ENCODE assay signal across 2 cellular contexts in genomic region chr11:62667460-62667859, GRCh38.
TF ChIP-seq lines count a peak whose summit lies in the region.

No MANE protein-coding gene starts in this region.

TF ChIP-seq in GM23338, 12 proteins besides CTCF, POLR2A, EP300 and RAD21 (continued from another document):
- TF ChIP-seq STAT1 (IDR thresholded peaks at IDR 0.05; ENCODE audit: unreplicated experiment) (no peak), NANOG (IDR thresholded peaks at IDR 0.05; ENCODE audit: borderline replicate concordance) (no peak), EZH2 (IDR thresholded peaks at IDR 0.05; ENCODE audit: low read depth, unreplicated experiment) (no peak), POLR2AphosphoS5 (IDR thresholded peaks at IDR 0.05; ENCODE audit: low read depth) (no peak; the same call in 1 of the 2 replicates)

TF ChIP-seq in WTC11, 78 proteins besides CTCF, POLR2A, EP300 and RAD21 (continued from another document):
- TF ChIP-seq, protein P1, sequence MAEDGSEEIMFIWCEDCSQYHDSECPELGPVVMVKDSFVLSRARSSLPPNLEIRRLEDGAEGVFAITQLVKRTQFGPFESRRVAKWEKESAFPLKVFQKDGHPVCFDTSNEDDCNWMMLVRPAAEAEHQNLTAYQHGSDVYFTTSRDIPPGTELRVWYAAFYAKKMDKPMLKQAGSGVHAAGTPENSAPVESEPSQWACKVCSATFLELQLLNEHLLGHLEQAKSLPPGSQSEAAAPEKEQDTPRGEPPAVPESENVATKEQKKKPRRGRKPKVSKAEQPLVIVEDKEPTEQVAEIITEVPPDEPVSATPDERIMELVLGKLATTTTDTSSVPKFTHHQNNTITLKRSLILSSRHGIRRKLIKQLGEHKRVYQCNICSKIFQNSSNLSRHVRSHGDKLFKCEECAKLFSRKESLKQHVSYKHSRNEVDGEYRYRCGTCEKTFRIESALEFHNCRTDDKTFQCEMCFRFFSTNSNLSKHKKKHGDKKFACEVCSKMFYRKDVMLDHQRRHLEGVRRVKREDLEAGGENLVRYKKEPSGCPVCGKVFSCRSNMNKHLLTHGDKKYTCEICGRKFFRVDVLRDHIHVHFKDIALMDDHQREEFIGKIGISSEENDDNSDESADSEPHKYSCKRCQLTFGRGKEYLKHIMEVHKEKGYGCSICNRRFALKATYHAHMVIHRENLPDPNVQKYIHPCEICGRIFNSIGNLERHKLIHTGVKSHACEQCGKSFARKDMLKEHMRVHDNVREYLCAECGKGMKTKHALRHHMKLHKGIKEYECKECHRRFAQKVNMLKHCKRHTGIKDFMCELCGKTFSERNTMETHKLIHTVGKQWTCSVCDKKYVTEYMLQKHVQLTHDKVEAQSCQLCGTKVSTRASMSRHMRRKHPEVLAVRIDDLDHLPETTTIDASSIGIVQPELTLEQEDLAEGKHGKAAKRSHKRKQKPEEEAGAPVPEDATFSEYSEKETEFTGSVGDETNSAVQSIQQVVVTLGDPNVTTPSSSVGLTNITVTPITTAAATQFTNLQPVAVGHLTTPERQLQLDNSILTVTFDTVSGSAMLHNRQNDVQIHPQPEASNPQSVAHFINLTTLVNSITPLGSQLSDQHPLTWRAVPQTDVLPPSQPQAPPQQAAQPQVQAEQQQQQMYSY (CRISPR knock-in tag; IDR thresholded peaks at IDR 0.05): no peak
